ENCODE assay signal across 25 cellular contexts in genomic region chr7:20237464-20238267, GRCh38. TPM values are rescaled to one million over a fixed set of nuclear protein-coding genes. Genes with fewer than 3 reads are reported as not detected.
DNase-seq lines count a peak whose midpoint lies in the region; ATAC-seq and TF ChIP-seq lines count a peak whose summit lies in the region.
"Had no signal": no experiment of that assay in that cellular context is flagged by ENCODE, and none has a peak within 500 bp of the region (broad histone marks: within the 10 kb centered on the region; RNA-seq: fewer than 3 reads in every experiment).

No MANE protein-coding gene starts in this region.

- H3K27me3 ChIP-seq in SK-N-SH (ENCODE audit: insufficient read depth) (no peaks in the 10 kb centered on the region), MM.1S (replicated peaks; ENCODE audit: insufficient read depth, low read length) (no peaks in the 10 kb centered on the region), smooth muscle cell (ENCODE audit: low read depth) (no peaks in the 10 kb centered on the region)
- H3K27me3 ChIP-seq: vagina had no signal

- H3K27me3 Mint-ChIP-seq in dendritic cell treated with granulocyte-macrophage colony-stimulating factor and Interleukin-4, amounts not matched to agents 40 ng/mL and 50 ng/mL, for 4 days: peaks cover 6% of the 10 kb centered on the region
- H3K27me3 Mint-ChIP-seq: CD4-positive, CD25-positive, alpha-beta regulatory T cell; central memory CD8-positive, alpha-beta T cell had no signal

- DNase-seq in SK-N-SH (no peak), MM.1S (no peak), smooth muscle cell (lab: John Stamatoyannopoulos, UW; ENCODE audit: unreplicated experiment) (no peak), mesenteric fat pad (ENCODE audit: low spot score) (no peak), pons (ENCODE audit: low spot score) (no peak), glomerular visceral epithelial cell (ENCODE audit: extremely low spot score) (no peak)
- DNase-seq: activated CD4-positive, alpha-beta T cell treated with anti-CD3 and anti-CD28 coated beads, Interleukin-2, amount 10 ng/mL, durations not matched to agents 7 days and 5 days; activated gamma-delta T cell treated with Interleukin-2 at 50 U/mL for 16 hours; activated T-cell treated with anti-CD3 and anti-CD28 coated beads, Interleukin-2, amount 50 U/mL, for 24 hours; CD4-positive, CD25-positive, alpha-beta regulatory T cell; islet precursor cell; KBM-7; NCI-H1436 treated with DMSO at 0.1 percent for 48 hours; NCI-H446 treated with DMSO at 0.1 percent for 48 hours; psoas muscle; stimulated activated naive CD4-positive, alpha-beta T cell treated with Interleukin-2 at 50 U/mL for 16 hours had no signal

- H2AFZ ChIP-seq in SK-N-SH (ENCODE audit: low read depth): no peak overlapping the region
- H2AFZ ChIP-seq in MM.1S (ENCODE audit: low read length): no peak overlapping the region
- no peak overlapping the region for H2AFZ ChIP-seq in smooth muscle cell (ENCODE audit: low read depth)

- no peak for ATAC-seq in SK-N-SH treated with all-trans-retinoic acid at 6 μM for 48 hours
- ATAC-seq: psoas muscle had no signal

- intact Hi-C loops in dendritic cell treated with granulocyte-macrophage colony-stimulating factor and Interleukin-4, amounts not matched to agents 40 ng/mL and 50 ng/mL, for 4 days (cut with micrococcal nuclease): loop anchor here (1.0 kb wide), 1 partner anchor 18 kb away; no protein-coding TSS in a partner anchor

- H3K4me3 ChIP-seq in SK-N-SH (ENCODE audit: low read depth in 2 of 2, low read length in 1 of 2) (no peak overlapping the region), MM.1S (ENCODE audit: low read length) (no peak overlapping the region), smooth muscle cell (no peak overlapping the region)
- H3K4me3 ChIP-seq: HAP-1, psoas muscle, thoracic aorta, vagina had no signal

- H3K4me1 ChIP-seq in SK-N-SH (ENCODE audit: control insufficient read depth in 1 of 2, insufficient read depth in 2 of 2, low read depth in 1 of 2, low read length in 1 of 2) (peaks cover 0 to 21% of the 10 kb centered on the region in 2 experiments; a peak in 2 of 4 replicates), MM.1S (ENCODE audit: low read length) (peaks cover 31% of the 10 kb centered on the region), smooth muscle cell (ENCODE audit: low read depth) (peaks cover 4% of the 10 kb centered on the region)
- H3K4me1 ChIP-seq: psoas muscle had no signal

- H3K4me3 Mint-ChIP-seq in dendritic cell treated with granulocyte-macrophage colony-stimulating factor and Interleukin-4, amounts not matched to agents 40 ng/mL and 50 ng/mL, for 4 days: no peak overlapping the region
- H3K4me3 Mint-ChIP-seq: activated CD4-positive, alpha-beta T cell treated with anti-CD3 and anti-CD28 coated beads, Interleukin-2, amount 10 ng/mL, durations not matched to agents 7 days and 5 days; activated T-cell treated with anti-CD3 and anti-CD28 coated beads, Interleukin-2, amount 50 U/mL, for 24 hours; T-helper 2 cell treated with Interferon-gamma antibody and Interleukin-4, amounts not matched to agents 5 μg/mL and 100 μg/mL, for 36 hours had no signal

- H3K27ac Mint-ChIP-seq in dendritic cell treated with granulocyte-macrophage colony-stimulating factor and Interleukin-4, amounts not matched to agents 40 ng/mL and 50 ng/mL, for 4 days: peak overlapping the region; percentile 68
- H3K27ac Mint-ChIP-seq: activated CD4-positive, alpha-beta T cell treated with anti-CD3 and anti-CD28 coated beads, Interleukin-2, amount 10 ng/mL, durations not matched to agents 7 days and 5 days; activated T-cell treated with anti-CD3 and anti-CD28 coated beads, Interleukin-2, amount 50 U/mL, for 24 hours; T-helper 2 cell treated with Interferon-gamma antibody and Interleukin-4, amounts not matched to agents 5 μg/mL and 100 μg/mL, for 36 hours had no signal

- H3K9me3 ChIP-seq in SK-N-SH (no peaks in the 10 kb centered on the region), MM.1S (replicated peaks; ENCODE audit: insufficient read depth, low read length) (no peaks in the 10 kb centered on the region), smooth muscle cell (replicated peaks; ENCODE audit: low read depth) (no peaks in the 10 kb centered on the region)
- H3K9me3 ChIP-seq: HAP-1, psoas muscle, thoracic aorta, vagina had no signal

- H3K27ac ChIP-seq in SK-N-SH (ENCODE audit: low read depth in 2 of 2, low read length in 1 of 2) (no peak overlapping the region), MM.1S (ENCODE audit: low read length) (peak overlapping the region; percentile 61; the same call in 1 of the 2 replicates), smooth muscle cell (ENCODE audit: low read depth) (peak overlapping the region; percentile 78)
- H3K27ac ChIP-seq: 22Rv1, psoas muscle, thoracic aorta, vagina had no signal

- H3K9me3 Mint-ChIP-seq in dendritic cell treated with granulocyte-macrophage colony-stimulating factor and Interleukin-4, amounts not matched to agents 40 ng/mL and 50 ng/mL, for 4 days: no peaks in the 10 kb centered on the region
- H3K9me3 Mint-ChIP-seq: activated CD4-positive, alpha-beta T cell treated with anti-CD3 and anti-CD28 coated beads, Interleukin-2, amount 10 ng/mL, durations not matched to agents 7 days and 5 days; T-helper 2 cell treated with Interferon-gamma antibody and Interleukin-4, amounts not matched to agents 5 μg/mL and 100 μg/mL, for 36 hours had no signal

- H3K9ac ChIP-seq in SK-N-SH: no peak overlapping the region
- H3K9ac ChIP-seq in MM.1S (ENCODE audit: low read length): no peak overlapping the region
- H3K9ac ChIP-seq in smooth muscle cell (ENCODE audit: low read depth): no peak overlapping the region

- no peaks in the 10 kb centered on the region for H4K20me1 ChIP-seq in SK-N-SH (ENCODE audit: insufficient read depth)
- no peaks in the 10 kb centered on the region for H4K20me1 ChIP-seq in MM.1S (ENCODE audit: insufficient read depth, low read length)
- H4K20me1 ChIP-seq in smooth muscle cell (ENCODE audit: low read depth): no peaks in the 10 kb centered on the region

- CTCF ChIA-PET in SK-N-SH (lab: Yijun Ruan, JAX): interaction anchor here (0.9 kb wide), 1 partner anchor 78 kb away, joined by 4 read pairs; no protein-coding TSS in a partner anchor

- H3K79me2 ChIP-seq in SK-N-SH (ENCODE audit: insufficient read depth) (no peaks in the 10 kb centered on the region), MM.1S (ENCODE audit: low read length) (no peaks in the 10 kb centered on the region), smooth muscle cell (ENCODE audit: low read depth) (no peaks in the 10 kb centered on the region)

- TF ChIP-seq EP300 in SK-N-SH (IDR thresholded peaks at IDR 0.05; ENCODE audit: borderline replicate concordance in 1 of 2, low read depth in 1 of 2, low read length in 1 of 2): no peak

- H3K36me3 Mint-ChIP-seq in dendritic cell treated with granulocyte-macrophage colony-stimulating factor and Interleukin-4, amounts not matched to agents 40 ng/mL and 50 ng/mL, for 4 days (ENCODE audit: low read depth): no peaks in the 10 kb centered on the region
- H3K36me3 Mint-ChIP-seq: CD4-positive, CD25-positive, alpha-beta regulatory T cell had no signal

- no peak overlapping the region for H3K4me2 ChIP-seq in SK-N-SH
- 0 out of 2 replicates have a peak overlapping the region, but pooled peaks have one; percentile 53 for H3K4me2 ChIP-seq in MM.1S (ENCODE audit: low read depth, low read length)
- peak overlapping the region; percentile 21 for H3K4me2 ChIP-seq in smooth muscle cell

- no peak for TF ChIP-seq RAD21 in SK-N-SH (IDR thresholded peaks at IDR 0.05; ENCODE audit: low read length)

- H3K36me3 ChIP-seq in SK-N-SH (replicated peaks in 1 of 2; ENCODE audit: control insufficient read depth in 1 of 2, insufficient read depth in 2 of 2, low read length in 1 of 2) (no peaks in the 10 kb centered on the region), MM.1S (replicated peaks; ENCODE audit: insufficient read depth, low read length) (no peaks in the 10 kb centered on the region), smooth muscle cell (ENCODE audit: low read depth) (no peaks in the 10 kb centered on the region)
- H3K36me3 ChIP-seq: HAP-1, thoracic aorta, vagina had no signal

- TF ChIP-seq CTCF in SK-N-SH (IDR thresholded peaks at IDR 0.05) (no peak), MM.1S (IDR thresholded peaks at IDR 0.05; ENCODE audit: low read length) (no peak), smooth muscle cell (IDR thresholded peaks at IDR 0.05; ENCODE audit: borderline replicate concordance, insufficient read depth, poor library complexity, severe bottlenecking) (no peak)

- POLR2A ChIA-PET in SK-N-SH (lab: Yijun Ruan, JAX): no interaction called here

- H3F3A ChIP-seq in SK-N-SH (replicated peaks; ENCODE audit: insufficient read depth): peaks cover 6% of the 10 kb centered on the region
- peaks cover 4% of the 10 kb centered on the region; the same call in 1 of the 2 replicates for H3F3A ChIP-seq in MM.1S (ENCODE audit: insufficient read depth, low read length)
- no peaks in the 10 kb centered on the region for H3F3A ChIP-seq in smooth muscle cell (ENCODE audit: low read depth)

- H3K9me2 ChIP-seq in SK-N-SH (no peaks in the 10 kb centered on the region), MM.1S (replicated peaks; ENCODE audit: insufficient read depth, low read length) (no peaks in the 10 kb centered on the region)

- 84% methylated on average over 2 of the region's 2 CpGs for WGBS in SK-N-SH (ENCODE audit: low lambda C conversion rate)
- WGBS in smooth muscle cell (ENCODE audit: low lambda C conversion rate): 87% methylated on average over 2 of the region's 2 CpGs

- peaks cover 28% of the 10 kb centered on the region for H3K4me1 Mint-ChIP-seq in dendritic cell treated with granulocyte-macrophage colony-stimulating factor and Interleukin-4, amounts not matched to agents 40 ng/mL and 50 ng/mL, for 4 days (ENCODE audit: low read depth)
- H3K4me1 Mint-ChIP-seq: central memory CD8-positive, alpha-beta T cell had no signal

TF ChIP-seq in SK-N-SH, 30 proteins besides CTCF, POLR2A, EP300 and RAD21 (continues in another document):
- TF ChIP-seq RCOR1 (IDR thresholded peaks at IDR 0.05; ENCODE audit: low read length): no peak

TF ChIP-seq in SK-N-SH treated with all-trans-retinoic acid at 6 μM for 48 hours, 23 proteins besides CTCF, POLR2A, EP300 and RAD21:
- TF ChIP-seq GLIS3 (CRISPR knock-in tag; IDR thresholded peaks at IDR 0.05) (no peak), SNAI2 (CRISPR knock-in tag; IDR thresholded peaks at IDR 0.05) (no peak), TOX (CRISPR knock-in tag; IDR thresholded peaks at IDR 0.05; ENCODE audit: borderline replicate concordance) (no peak)

RNA-seq across cellular contexts. Expression of gene MACC1, which starts 20.5 kb away (rescaled TPM):
- polyA plus RNA-seq in SK-N-SH (2012; rRNA removed): not detected in 2 replicates
- not detected in 2 replicates for polyA plus RNA-seq in SK-N-SH (2012; cell fraction: cytosol; rRNA removed)
- not detected in 2 replicates for polyA plus RNA-seq in SK-N-SH (2012; cell fraction: nucleus; rRNA removed)
- total RNA-seq in smooth muscle cell: 1.3 and 2.9 TPM in 2 replicates
- polyA plus RNA-seq in smooth muscle cell: 0.33 TPM in 1 of 2 replicates, not detected in the other
- 7.4 TPM for total RNA-seq in mesenteric fat pad
- total RNA-seq: dermis microvascular lymphatic vessel endothelial cell had no signal

Comparison
In these comparisons a context has a peak if more than half of its experiments do, and no peak if none do; other contexts are left out.
1. H3K27ac ChIP-seq: peak in MM.1S (single experiment) and smooth muscle cell (single experiment); none in SK-N-SH (0 of 2).